Comparison of ENCODE assay signal across 11 cellular contexts in the genomic region with DNA sequence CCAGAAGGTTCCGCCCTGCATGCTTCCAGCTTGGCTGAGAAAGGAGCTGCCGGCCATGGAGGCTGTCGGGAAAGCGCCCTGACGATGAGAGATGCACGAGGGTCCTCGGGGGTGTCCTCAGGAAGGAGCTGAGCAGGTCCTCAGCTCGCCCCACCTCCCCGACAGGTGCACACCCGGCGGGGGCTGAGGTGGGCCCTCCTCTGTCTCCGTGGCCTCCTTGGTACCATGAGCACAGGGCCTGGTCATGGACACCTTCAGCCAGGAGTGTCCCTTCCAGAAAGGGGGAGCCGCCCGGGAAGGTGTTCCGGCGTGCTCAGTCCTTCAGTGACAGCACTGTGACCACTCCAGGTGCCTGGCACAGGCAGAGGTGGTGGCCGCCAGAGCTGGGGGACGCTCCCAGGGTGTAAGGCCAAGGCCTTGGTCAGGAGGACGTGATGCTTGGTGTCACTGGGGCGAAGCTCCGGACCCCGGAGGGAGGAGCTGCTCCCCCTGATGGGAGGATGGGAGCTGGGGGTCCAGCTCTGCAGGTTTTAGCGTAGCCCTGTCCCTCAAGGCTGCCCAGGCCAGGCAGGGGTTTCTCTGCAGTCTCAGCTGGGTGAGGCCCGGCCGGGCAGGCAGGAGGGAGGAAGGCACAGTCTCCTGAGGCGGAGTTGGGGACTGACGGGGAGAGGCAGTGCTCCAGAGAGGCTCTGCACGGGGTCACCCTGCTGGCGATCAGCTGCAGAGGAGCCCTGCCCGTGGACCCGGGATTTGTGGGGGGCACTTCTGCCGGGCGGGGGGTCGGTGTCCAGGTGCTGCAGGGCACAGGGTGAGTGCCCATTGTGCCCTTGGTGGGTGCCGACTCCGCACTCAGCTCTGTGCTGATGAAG. TPM values are rescaled to one million over a fixed set of nuclear protein-coding genes. Genes with fewer than 3 reads are reported as not detected.
DNase-seq lines count a peak whose midpoint lies in the region; ATAC-seq and TF ChIP-seq lines count a peak whose summit lies in the region.
"Had no signal": no experiment of that assay in that cellular context is flagged by ENCODE, and none has a peak within 500 bp of the region (broad histone marks: within the 10 kb centered on the region; RNA-seq: fewer than 3 reads in every experiment).

No MANE protein-coding gene starts in this region.

- intact Hi-C loops in Caco-2 (cut with micrococcal nuclease; ENCODE audit: unreplicated experiment): loop anchor here (2.0 kb wide), 1 partner anchor 57 kb away; a partner anchor contains a TSS
- intact Hi-C loops in CD8-positive, alpha-beta T cell (cut with DNase I, micrococcal nuclease): loop anchor here in 1 of 2 experiments (5.0 kb wide), 1 partner anchor 47 kb away; no protein-coding TSS in a partner anchor

- CTCF ChIA-PET in Caco-2 (lab: Charles Lee) (no interaction called here), RWPE1 (lab: Yijun Ruan, JAX) (interaction anchor here (1.0 kb wide), 1 partner anchor 107 kb away, joined by 3 read pairs; no protein-coding TSS in a partner anchor)
- CTCF ChIA-PET in CD8-positive, alpha-beta T cell (lab: Charles Lee): interaction anchor here (0.6 kb wide), 1 partner anchor 58 kb away, joined by 3 read pairs; no protein-coding TSS in a partner anchor

- H3K27me3 ChIP-seq in Caco-2 (replicated peaks; ENCODE audit: control insufficient read depth, insufficient read depth, low read length) (no peaks in the 10 kb centered on the region), gastroesophageal sphincter (peaks cover 54% of the 10 kb centered on the region), skeletal muscle satellite cell (ENCODE audit: control insufficient read depth, insufficient read depth, low read length) (no peaks in the 10 kb centered on the region)
- H3K27me3 ChIP-seq in CD8-positive, alpha-beta T cell (ENCODE audit: insufficient read depth, low read length): peaks cover 8% of the 10 kb centered on the region

- TF ChIP-seq EP300 in gastroesophageal sphincter (IDR thresholded peaks at IDR 0.05): no peak

- H3K4me3 ChIP-seq in Caco-2 (ENCODE audit: low read depth, low read length) (peak overlapping the region; percentile 71), gastroesophageal sphincter (peak overlapping the region; percentile 24 to 64), skeletal muscle satellite cell (ENCODE audit: low read length) (peak overlapping the region; percentile 65)
- H3K4me3 ChIP-seq in CD8-positive, alpha-beta T cell (ENCODE audit: low read depth, low read length): no peak overlapping the region

- peak overlapping the region; percentile 86 for H3K9ac ChIP-seq in skeletal muscle satellite cell (ENCODE audit: low read depth, low read length)

- peak overlapping the region; percentile 70 for H3K4me3 Mint-ChIP-seq in Caco-2 (ENCODE audit: unreplicated experiment)
- H3K4me3 Mint-ChIP-seq in CD8-positive, alpha-beta T cell: no peak overlapping the region
- H3K4me3 Mint-ChIP-seq: central memory CD8-positive, alpha-beta T cell had no signal

- no peak overlapping the region for H3K27ac Mint-ChIP-seq in Caco-2 (ENCODE audit: unreplicated experiment)
- H3K27ac Mint-ChIP-seq in CD8-positive, alpha-beta T cell: no peak overlapping the region

- no peaks in the 10 kb centered on the region for H3K36me3 ChIP-seq in Caco-2 (ENCODE audit: control insufficient read depth, insufficient read depth, low read length)
- no peaks in the 10 kb centered on the region for H3K36me3 ChIP-seq in gastroesophageal sphincter
- no peaks in the 10 kb centered on the region for H3K36me3 ChIP-seq in skeletal muscle satellite cell (ENCODE audit: insufficient read depth, low read length)
- no peaks in the 10 kb centered on the region for H3K36me3 ChIP-seq in CD8-positive, alpha-beta T cell (ENCODE audit: insufficient read depth, low read length)

- DNase-seq in Caco-2 (peak in 1 of 2 experiments; percentile 38), RWPE1 (ENCODE audit: low spot score) (no peak), NCI-H748 treated with DMSO at 0.1 percent for 48 hours (lab: John Stamatoyannopoulos, UW) (no peak)
- no peak for DNase-seq in CD8-positive, alpha-beta T cell
- DNase-seq: activated T-cell treated with anti-CD3 and anti-CD28 coated beads, Interleukin-2, amount 50 U/mL, for 48 hours; NCI-H345 had no signal

- no peaks in the 10 kb centered on the region for H3K4me1 Mint-ChIP-seq in Caco-2 (ENCODE audit: low read depth, unreplicated experiment)
- H3K4me1 Mint-ChIP-seq in CD8-positive, alpha-beta T cell (ENCODE audit: low read depth): peaks cover 16% of the 10 kb centered on the region

- BruUV-seq in Caco-2 (replicated peaks; lab: Mats Ljungman, UMichigan): no TSS peak

- H3K4me2 ChIP-seq in skeletal muscle satellite cell (ENCODE audit: low read length): peak overlapping the region; percentile 83

- peak overlapping the region; percentile 66 for H3K27ac ChIP-seq in RWPE1
- peak overlapping the region in 1 of 4 donors; percentile 61 for H3K27ac ChIP-seq in gastroesophageal sphincter
- H3K27ac ChIP-seq in CD8-positive, alpha-beta T cell (ENCODE audit: low read depth, low read length): no peak overlapping the region

- TF ChIP-seq POLR2A in gastroesophageal sphincter (IDR thresholded peaks at IDR 0.05): no peak

- no peaks in the 10 kb centered on the region for H3K9me3 Mint-ChIP-seq in Caco-2 (ENCODE audit: unreplicated experiment)
- peaks cover 4% of the 10 kb centered on the region for H3K9me3 Mint-ChIP-seq in CD8-positive, alpha-beta T cell
- H3K9me3 Mint-ChIP-seq: central memory CD8-positive, alpha-beta T cell had no signal

- H3K27me3 Mint-ChIP-seq in Caco-2 (ENCODE audit: insufficient read depth, unreplicated experiment): no peaks in the 10 kb centered on the region
- peaks cover 6% of the 10 kb centered on the region for H3K27me3 Mint-ChIP-seq in CD8-positive, alpha-beta T cell (ENCODE audit: low read depth)

- H3K9me3 ChIP-seq in Caco-2 (peaks cover 6% of the 10 kb centered on the region), gastroesophageal sphincter (peaks cover 0 to 12% (median 0%) of the 10 kb centered on the region in 3 donors), skeletal muscle satellite cell (replicated peaks; ENCODE audit: low read length) (no peaks in the 10 kb centered on the region)
- no peaks in the 10 kb centered on the region for H3K9me3 ChIP-seq in CD8-positive, alpha-beta T cell (ENCODE audit: low read length)

- 100% methylated on average over 3 of the region's 36 CpGs; no CpG with 5 or more reads in 1 of the 2 donors for WGBS in gastroesophageal sphincter (ENCODE audit: low coverage in 1 of 2), 2 donors

- POLR2A ChIA-PET in Caco-2 (lab: Charles Lee): no interaction called here
- POLR2A ChIA-PET in RWPE1 (lab: Yijun Ruan, JAX; ENCODE audit: low non-redundant PET): no interaction called here
- POLR2A ChIA-PET in CD8-positive, alpha-beta T cell (lab: Charles Lee): no interaction called here

- H3K4me1 ChIP-seq in Caco-2: peaks cover 14% of the 10 kb centered on the region
- peaks cover 0 to 18% (median 5%) of the 10 kb centered on the region in 3 donors for H3K4me1 ChIP-seq in gastroesophageal sphincter
- peaks cover 34% of the 10 kb centered on the region for H3K4me1 ChIP-seq in skeletal muscle satellite cell (ENCODE audit: control insufficient read depth, insufficient read depth, low read length)
- peaks cover 23% of the 10 kb centered on the region for H3K4me1 ChIP-seq in CD8-positive, alpha-beta T cell (ENCODE audit: insufficient read depth, low read length)

- peaks cover 11% of the 10 kb centered on the region for H3K36me3 Mint-ChIP-seq in Caco-2 (ENCODE audit: insufficient read depth, unreplicated experiment)
- H3K36me3 Mint-ChIP-seq in CD8-positive, alpha-beta T cell: no peaks in the 10 kb centered on the region

- no peak for TF ChIP-seq CTCF in Caco-2 (IDR thresholded peaks at IDR 0.05; ENCODE audit: insufficient read depth in 1 of 2, low read depth in 1 of 2, low read length in 1 of 2, severe bottlenecking in 1 of 2, unreplicated experiment in 1 of 2)
- TF ChIP-seq CTCF in RWPE1 (conservative IDR thresholded peaks at IDR 0.05; ENCODE audit: low read depth): no peak
- TF ChIP-seq CTCF in gastroesophageal sphincter (IDR thresholded peaks at IDR 0.05): no peak
- no peak for TF ChIP-seq CTCF in CD8-positive, alpha-beta T cell (IDR thresholded peaks at IDR 0.05)

- ATAC-seq in gastroesophageal sphincter (no peak), GM18867 (IDR thresholded peaks at IDR 0.05; ENCODE audit: unreplicated experiment) (no peak), GM21717 (IDR thresholded peaks at IDR 0.05; ENCODE audit: unreplicated experiment) (no peak)
- ATAC-seq in CD8-positive, alpha-beta T cell: no peak

RNA-seq across cellular contexts. Expression of a gene that starts 56.6 kb away (rescaled TPM):
- total RNA-seq in Caco-2 (2022): 108 and 113 TPM in 2 replicates
- 100 to 1,000 TPM; 117 to 195 (median 148) TPM for total RNA-seq in gastroesophageal sphincter
- 52.2 and 65.4 TPM in 2 replicates for total RNA-seq in skeletal muscle satellite cell (2012; rRNA removed)
- 100 to 1,000 TPM; 312 to 335 TPM for total RNA-seq in CD8-positive, alpha-beta T cell
